In the genomic region with DNA sequence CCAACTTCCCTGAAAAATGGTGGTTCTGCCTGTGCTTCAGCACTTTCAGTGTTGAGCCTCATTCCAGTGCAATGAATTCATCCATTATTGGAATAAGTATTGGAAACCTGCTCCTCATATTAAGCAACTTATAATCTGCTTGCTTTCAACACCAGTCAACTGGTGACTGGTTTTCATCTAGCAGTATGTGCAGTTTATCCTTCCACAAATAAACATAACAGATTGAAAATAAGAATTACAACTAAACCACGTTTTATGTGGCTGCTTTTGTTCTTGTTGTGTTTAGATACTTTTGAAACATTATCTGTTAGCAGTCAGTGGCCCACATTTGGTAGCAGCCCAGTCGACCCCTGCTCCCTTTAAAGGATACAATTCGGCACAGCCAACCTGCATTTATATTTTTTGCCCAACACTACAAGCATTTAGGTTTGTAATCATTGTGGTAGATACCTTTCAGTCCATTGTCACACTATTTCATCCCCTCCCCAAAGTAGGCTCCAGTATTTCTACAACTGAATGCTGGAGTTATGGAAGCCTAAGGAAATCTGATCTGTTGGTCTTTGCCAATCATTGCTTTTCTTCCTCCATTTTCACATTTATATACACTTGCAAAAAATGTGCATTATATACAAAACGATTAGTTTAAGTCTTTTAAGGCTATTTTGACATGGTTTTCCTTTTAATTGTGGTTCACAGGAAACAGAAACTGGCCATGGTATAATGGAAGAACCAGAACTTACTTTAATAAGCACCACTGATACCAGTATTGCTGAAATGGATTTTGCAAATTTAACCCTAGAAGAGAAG, we compare ENCODE assay signal across 1 cellular context.
TF ChIP-seq lines count a peak whose summit lies in the region.

No MANE protein-coding gene starts in this region.

TF ChIP-seq in K562, 482 proteins besides CTCF, POLR2A, EP300 and RAD21:
- TF ChIP-seq, protein P1, sequence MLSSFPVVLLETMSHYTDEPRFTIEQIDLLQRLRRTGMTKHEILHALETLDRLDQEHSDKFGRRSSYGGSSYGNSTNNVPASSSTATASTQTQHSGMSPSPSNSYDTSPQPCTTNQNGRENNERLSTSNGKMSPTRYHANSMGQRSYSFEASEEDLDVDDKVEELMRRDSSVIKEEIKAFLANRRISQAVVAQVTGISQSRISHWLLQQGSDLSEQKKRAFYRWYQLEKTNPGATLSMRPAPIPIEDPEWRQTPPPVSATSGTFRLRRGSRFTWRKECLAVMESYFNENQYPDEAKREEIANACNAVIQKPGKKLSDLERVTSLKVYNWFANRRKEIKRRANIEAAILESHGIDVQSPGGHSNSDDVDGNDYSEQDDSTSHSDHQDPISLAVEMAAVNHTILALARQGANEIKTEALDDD (IDR thresholded peaks at IDR 0.05): no peak
- peak; percentile 56 for TF ChIP-seq POLR2AphosphoS5 (IDR thresholded peaks at IDR 0.05; ENCODE audit: control insufficient read depth, insufficient read depth, low read depth, low read length)
- TF ChIP-seq PHTF2 (CRISPR knock-in tag; IDR thresholded peaks at IDR 0.05): 0 out of 2 replicates have a peak, but pooled peaks have one; percentile 5
- peak; percentile 57; the same call in 1 of the 2 replicates for TF ChIP-seq CHD2 (IDR thresholded peaks at IDR 0.05; ENCODE audit: low read depth, low read length)
- TF ChIP-seq PML (IDR thresholded peaks at IDR 0.05; ENCODE audit: low read length): peak; percentile 9; the same call in 1 of the 2 replicates
- TF ChIP-seq POLR2B (IDR thresholded peaks at IDR 0.05; ENCODE audit: low read depth, partially characterized antibody): peak; percentile 16
- TF ChIP-seq POLR2AphosphoS2 (IDR thresholded peaks at IDR 0.05; ENCODE audit: low read length): 0 out of 2 replicates have a peak, but pooled peaks have one; percentile 2
- TF ChIP-seq, protein P2, sequence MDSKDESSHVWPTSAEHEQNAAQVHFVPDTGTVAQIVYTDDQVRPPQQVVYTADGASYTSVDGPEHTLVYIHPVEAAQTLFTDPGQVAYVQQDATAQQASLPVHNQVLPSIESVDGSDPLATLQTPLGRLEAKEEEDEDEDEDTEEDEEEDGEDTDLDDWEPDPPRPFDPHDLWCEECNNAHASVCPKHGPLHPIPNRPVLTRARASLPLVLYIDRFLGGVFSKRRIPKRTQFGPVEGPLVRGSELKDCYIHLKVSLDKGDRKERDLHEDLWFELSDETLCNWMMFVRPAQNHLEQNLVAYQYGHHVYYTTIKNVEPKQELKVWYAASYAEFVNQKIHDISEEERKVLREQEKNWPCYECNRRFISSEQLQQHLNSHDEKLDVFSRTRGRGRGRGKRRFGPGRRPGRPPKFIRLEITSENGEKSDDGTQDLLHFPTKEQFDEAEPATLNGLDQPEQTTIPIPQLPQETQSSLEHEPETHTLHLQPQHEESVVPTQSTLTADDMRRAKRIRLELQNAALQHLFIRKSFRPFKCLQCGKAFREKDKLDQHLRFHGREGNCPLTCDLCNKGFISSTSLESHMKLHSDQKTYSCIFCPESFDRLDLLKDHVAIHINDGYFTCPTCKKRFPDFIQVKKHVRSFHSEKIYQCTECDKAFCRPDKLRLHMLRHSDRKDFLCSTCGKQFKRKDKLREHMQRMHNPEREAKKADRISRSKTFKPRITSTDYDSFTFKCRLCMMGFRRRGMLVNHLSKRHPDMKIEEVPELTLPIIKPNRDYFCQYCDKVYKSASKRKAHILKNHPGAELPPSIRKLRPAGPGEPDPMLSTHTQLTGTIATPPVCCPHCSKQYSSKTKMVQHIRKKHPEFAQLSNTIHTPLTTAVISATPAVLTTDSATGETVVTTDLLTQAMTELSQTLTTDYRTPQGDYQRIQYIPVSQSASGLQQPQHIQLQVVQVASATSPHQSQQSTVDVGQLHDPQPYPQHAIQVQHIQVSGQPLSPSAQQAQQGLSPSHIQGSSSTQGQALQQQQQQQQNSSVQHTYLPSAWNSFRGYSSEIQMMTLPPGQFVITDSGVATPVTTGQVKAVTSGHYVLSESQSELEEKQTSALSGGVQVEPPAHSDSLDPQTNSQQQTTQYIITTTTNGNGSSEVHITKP (IDR thresholded peaks at IDR 0.05; ENCODE audit: partially characterized antibody): no peak
- TF ChIP-seq POLR2G (IDR thresholded peaks at IDR 0.05; ENCODE audit: low read depth, low read length): peak; percentile 22
